ENCODE assay signal across 34 cellular contexts in the genomic region with DNA sequence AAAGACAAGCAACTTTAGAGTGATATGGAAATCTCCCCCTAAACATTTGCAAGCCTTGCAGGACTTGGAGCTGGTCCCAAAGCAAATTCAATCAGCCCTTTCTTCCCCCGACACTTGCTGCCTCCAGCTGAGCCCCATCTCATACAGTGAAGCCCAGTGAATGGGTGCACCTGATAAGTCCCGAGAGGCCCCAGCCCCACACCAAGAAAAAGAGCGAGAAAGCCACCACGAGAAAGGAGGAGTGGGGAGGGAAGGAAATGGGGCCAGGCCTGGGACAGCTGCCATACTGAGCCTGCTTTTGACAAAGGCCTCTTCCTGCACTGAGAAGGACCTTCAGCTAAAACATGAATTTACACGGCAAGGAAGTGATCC. TPM values are rescaled to one million over a fixed set of nuclear protein-coding genes. Genes with fewer than 3 reads are reported as not detected.
DNase-seq lines count a peak whose midpoint lies in the region; FAIRE-seq and TF ChIP-seq lines count a peak whose summit lies in the region.
"Had no signal": no experiment of that assay in that cellular context is flagged by ENCODE, and none has a peak within 500 bp of the region (broad histone marks: within the 10 kb centered on the region; RNA-seq: fewer than 3 reads in every experiment).

No MANE protein-coding gene starts in this region.

- H3K36me3 ChIP-seq in H1 (ENCODE audit: control insufficient read depth in 2 of 4, insufficient read depth in 4 of 4, low read length in 3 of 4), result no peaks in the 10 kb centered on the region
- no peaks in the 10 kb centered on the region for H3K36me3 ChIP-seq in smooth muscle cell (ENCODE audit: low read depth)
- H3K36me3 ChIP-seq: thoracic aorta had no signal

- no peaks in the 10 kb centered on the region for H4K20me1 ChIP-seq in H1 (replicated peaks in 1 of 2; ENCODE audit: control insufficient read depth in 1 of 2, insufficient read depth in 2 of 2, low read length in 2 of 2)
- H4K20me1 ChIP-seq in smooth muscle cell (ENCODE audit: low read depth), result no peaks in the 10 kb centered on the region

- H3K14ac ChIP-seq in H1 (ENCODE audit: insufficient read length), result no peak overlapping the region

- no peak for TF ChIP-seq POLR2A in H1 (IDR thresholded peaks at IDR 0.05; ENCODE audit: control extremely low read depth in 1 of 2, low read depth in 2 of 2, low read length in 2 of 2)

- no peak overlapping the region for H2BK15ac ChIP-seq in H1 (ENCODE audit: low read length)

- CTCF ChIA-PET in H1 (lab: Charles Lee; ENCODE audit: partially characterized antibody), result interaction anchor here (0.8 to 2.5 kb wide), 11 partner anchors 10 to 726 kb away, joined by 3 to 12 read pairs (median 4); no protein-coding TSS in a partner anchor

- no peak for TF ChIP-seq RAD21 in H1 (IDR thresholded peaks at IDR 0.05 in 1 of 2, conservative IDR thresholded peaks at IDR 0.05 in 1 of 2; ENCODE audit: low read depth in 2 of 2, low read length in 2 of 2)

- H2AK5ac ChIP-seq in H1 (ENCODE audit: low read depth, low read length), result no peak overlapping the region

- no peak for FAIRE-seq in H1 (lab: Jason Lieb, UNC)
- FAIRE-seq: colon, GM19239, H54, HepG2, small intestine, urothelium cell line had no signal

- DNase-seq in NCI-H1092 treated with DMSO at 0.1 percent for 48 hours (lab: John Stamatoyannopoulos, UW) (peak; percentile 33), NCI-H1092 (lab: John Stamatoyannopoulos, UW) (no peak), H1 (ENCODE audit: low read depth in 1 of 2, low spot score in 2 of 2) (no peak), medulla oblongata (ENCODE audit: extremely low spot score) (peak; percentile 53), smooth muscle cell (lab: John Stamatoyannopoulos, UW; ENCODE audit: unreplicated experiment) (no peak), SW480 (ENCODE audit: low spot score) (no peak), activated T-cell treated with anti-CD3 and anti-CD28 coated beads for 4 hours (no peak), T-helper 9 cell (no peak)
- DNase-seq: activated CD4-positive, alpha-beta T cell treated with anti-CD3 and anti-CD28 coated beads for 36 hours; activated CD8-positive, alpha-beta T cell treated with anti-CD3 and anti-CD28 coated beads, Interleukin-2, amount 10 ng/mL, durations not matched to agents 7 days and 5 days; effector memory CD4-positive, alpha-beta T cell; Karpas-422; naive B cell; NCI-H1417 treated with DMSO at 0.1 percent for 48 hours; NCI-H2029 treated with DMSO at 0.1 percent for 48 hours; NK-92 treated with Interleukin-12 subunit alpha and Interleukin-12 subunit beta, amount 100 ng/mL, for 24 hours; PC-9; SHP77; small intestine; stimulated activated CD4-positive, alpha-beta T cell treated with anti-CD3 and anti-CD28 coated beads, Interleukin-1b, Interleukin-23, amount 100 ng/mL, for 48 hours; stimulated activated naive CD8-positive, alpha-beta T cell treated with anti-CD3 and anti-CD28 coated beads, Interleukin-15, Interleukin-2, amounts not matched to agents 100 U/mL and 50 U/mL, for 24 hours had no signal

- H3K4me3 ChIP-seq in H1 (ENCODE audit: extremely low read depth in 1 of 4, insufficient read depth in 2 of 4, low read depth in 3 of 4, low read length in 4 of 4) (no peak overlapping the region), smooth muscle cell (no peak overlapping the region)
- H3K4me3 ChIP-seq: PC-9, thoracic aorta had no signal

- no peak overlapping the region for H4K5ac ChIP-seq in H1 (ENCODE audit: insufficient read length, low read depth, low read length)

- H3K9me3 ChIP-seq in H1 (ENCODE audit: insufficient read depth in 2 of 2, low read depth in 1 of 2, low read length in 1 of 2), result no peaks in the 10 kb centered on the region
- H3K9me3 ChIP-seq in smooth muscle cell (replicated peaks; ENCODE audit: low read depth), result no peaks in the 10 kb centered on the region
- H3K9me3 ChIP-seq: thoracic aorta had no signal

- WGBS in H1 (ENCODE audit: extremely low coverage in 1 of 2, insufficient coverage in 1 of 2, insufficient read length in 1 of 2, insufficient replicate concordance in 2 of 2, low coverage in 1 of 2, low lambda C conversion rate in 2 of 2, missing lambda C conversion rate in 1 of 2), 2 experiments, result 91% methylated on average over 5 of the region's 5 CpGs; no CpG with 5 or more reads in 1 of the 2 experiments
- WGBS in smooth muscle cell (ENCODE audit: low lambda C conversion rate), result 59% methylated on average over 5 of the region's 5 CpGs

- H3K27me3 ChIP-seq in H1 (replicated peaks in 1 of 4; ENCODE audit: control insufficient read depth in 3 of 4, extremely low read depth in 1 of 4, insufficient read depth in 3 of 4, low read length in 3 of 4), result no peaks in the 10 kb centered on the region; a peak in 1 of 7 replicates
- H3K27me3 ChIP-seq in smooth muscle cell (ENCODE audit: low read depth), result no peaks in the 10 kb centered on the region

- H3K4me1 ChIP-seq in H1 (replicated peaks in 1 of 4; ENCODE audit: control insufficient read depth in 3 of 4, insufficient read depth in 4 of 4, low read length in 3 of 4) (peaks cover 2 to 14% (median 12%) of the 10 kb centered on the region in 4 experiments; a peak in 6 of 7 replicates), smooth muscle cell (ENCODE audit: low read depth) (peaks cover 12% of the 10 kb centered on the region)

- no peak overlapping the region for H3K23ac ChIP-seq in H1 (ENCODE audit: insufficient read length)

- H3K79me1 ChIP-seq in H1 (ENCODE audit: low read depth, low read length), result no peaks in the 10 kb centered on the region

- no peak overlapping the region for H2BK20ac ChIP-seq in H1 (ENCODE audit: low read length)

- H3K79me2 ChIP-seq in H1 (ENCODE audit: control insufficient read depth in 1 of 2, insufficient read depth in 2 of 2, low read length in 2 of 2) (no peaks in the 10 kb centered on the region; a peak in 1 of 4 replicates), smooth muscle cell (ENCODE audit: low read depth) (no peaks in the 10 kb centered on the region)

- H3K18ac ChIP-seq in H1 (ENCODE audit: extremely low read depth, low read length), result no peak overlapping the region; the same call in 1 of the 2 replicates

- no peak overlapping the region for H3K56ac ChIP-seq in H1 (replicated peaks; ENCODE audit: insufficient read length, low read depth, low read length)

- H3K4me2 ChIP-seq in H1 (ENCODE audit: insufficient read depth in 1 of 2, low read depth in 2 of 2, low read length in 2 of 2), result no peak overlapping the region
- H3K4me2 ChIP-seq in smooth muscle cell, result peak overlapping the region; percentile 21
- H3K4me2 ChIP-seq: PC-9 had no signal

- H3K9ac ChIP-seq in H1 (replicated peaks in 1 of 4; ENCODE audit: extremely low read depth in 1 of 4, low read depth in 3 of 4, low read length in 3 of 4) (no peak overlapping the region), smooth muscle cell (ENCODE audit: low read depth) (no peak overlapping the region)

- H3K27ac ChIP-seq in H1 (ENCODE audit: low read depth, low read length) (no peak overlapping the region), smooth muscle cell (ENCODE audit: low read depth) (no peak overlapping the region)
- H3K27ac ChIP-seq: 22Rv1, epithelial cell of prostate, PC-9, thoracic aorta had no signal

- no peak overlapping the region for H4K8ac ChIP-seq in H1 (ENCODE audit: extremely low read depth, insufficient read depth, low read length)

- no peak overlapping the region for H2BK5ac ChIP-seq in H1 (ENCODE audit: low read depth, low read length)

- no peaks in the 10 kb centered on the region for H3K23me2 ChIP-seq in H1 (ENCODE audit: low read depth, low read length)

- H2BK12ac ChIP-seq in H1 (ENCODE audit: low read depth, low read length), result 0 out of 2 replicates have a peak overlapping the region, but pooled peaks have one; percentile 10

- H2BK120ac ChIP-seq in H1 (replicated peaks; ENCODE audit: low read depth, low read length), result no peak overlapping the region

- TF ChIP-seq EP300 in H1 (IDR thresholded peaks at IDR 0.05; ENCODE audit: borderline replicate concordance in 1 of 2, low read depth in 2 of 2, low read length in 2 of 2), result no peak

- H4K91ac ChIP-seq in H1 (replicated peaks; ENCODE audit: insufficient read length, low read length), result no peak overlapping the region

- H3F3A ChIP-seq in smooth muscle cell (ENCODE audit: low read depth), result peaks cover 10% of the 10 kb centered on the region

- TF ChIP-seq CTCF in H1 (IDR thresholded peaks at IDR 0.05; ENCODE audit: control extremely low read depth in 1 of 3, insufficient read depth in 1 of 3, low read depth in 1 of 3, low read length in 3 of 3), result no peak
- TF ChIP-seq CTCF in smooth muscle cell (IDR thresholded peaks at IDR 0.05; ENCODE audit: borderline replicate concordance, insufficient read depth, poor library complexity, severe bottlenecking), result no peak

- H2AFZ ChIP-seq in H1 (ENCODE audit: low read length) (no peak overlapping the region), smooth muscle cell (ENCODE audit: low read depth) (no peak overlapping the region)
- H2AFZ ChIP-seq: PC-9 had no signal

- no peak overlapping the region for H3K4ac ChIP-seq in H1 (replicated peaks; ENCODE audit: insufficient read length, low read depth, low read length)

- POLR2A ChIA-PET in H1 (lab: Charles Lee; ENCODE audit: partially characterized antibody), result interaction anchor here (0.8 kb wide), 1 partner anchor 12 kb away, joined by 3 read pairs; no protein-coding TSS in a partner anchor

TF ChIP-seq in H1, 55 proteins besides CTCF, POLR2A, EP300 and RAD21 (continues in another document):
- no peak for TF ChIP-seq FOSL1 (IDR thresholded peaks at IDR 0.05; ENCODE audit: insufficient read depth, low read depth, low read length)
- TF ChIP-seq SIX5 (IDR thresholded peaks at IDR 0.05; ENCODE audit: low read depth, low read length), result no peak
- no peak for TF ChIP-seq CREB1 (IDR thresholded peaks at IDR 0.05)
- no peak for TF ChIP-seq TCF12 (IDR thresholded peaks at IDR 0.05; ENCODE audit: low read depth, low read length)
- TF ChIP-seq POU5F1 (IDR thresholded peaks at IDR 0.05; ENCODE audit: low read depth, low read length), result no peak
- TF ChIP-seq CHD1 (IDR thresholded peaks at IDR 0.05; ENCODE audit: low read depth, low read length), result no peak
- TF ChIP-seq KDM4A (IDR thresholded peaks at IDR 0.05; ENCODE audit: low read depth, low read length, severe bottlenecking), result no peak
- no peak for TF ChIP-seq JUN (IDR thresholded peaks at IDR 0.05; ENCODE audit: low read depth, low read length)
- no peak for TF ChIP-seq RFX5 (IDR thresholded peaks at IDR 0.05; ENCODE audit: borderline replicate concordance, low read depth, low read length)

RNA-seq across cellular contexts. Expression of a gene that starts 35.1 kb away (rescaled TPM):
- total RNA-seq in H1 (2021; fragmentation: NEBNext Ultra II Directional; extraction: Animal tissue kit (Norgen Biotek cat#: 25700)), result not detected in 2 replicates
- not detected in 2 replicates for polyA plus RNA-seq in H1 (2011; rRNA removed)
- polyA plus RNA-seq in H1 (2011; cell fraction: cytosol; rRNA removed), result not detected
- polyA plus RNA-seq in H1 (2011; cell fraction: nucleus; rRNA removed), result not detected
- polyA plus RNA-seq in H1 (2012, experiment 1 of 2), result not detected in 4 replicates
- not detected for polyA plus RNA-seq in H1 (2012, experiment 2 of 2)
- not detected for polyA plus RNA-seq in H1 (2013, experiment 1 of 2)
- not detected for polyA plus RNA-seq in H1 (2013, experiment 2 of 2)
- not detected in 2 replicates for polyA minus RNA-seq in H1 (2011; rRNA and poly(A)+ RNA removed)
- not detected for polyA minus RNA-seq in H1 (2011; cell fraction: cytosol; rRNA and poly(A)+ RNA removed)
- not detected for polyA minus RNA-seq in H1 (2011; cell fraction: nucleus; rRNA and poly(A)+ RNA removed)
- total RNA-seq in smooth muscle cell, result 0.76 TPM in 1 of 2 replicates, not detected in the other
- polyA plus RNA-seq in smooth muscle cell, result not detected in 2 replicates
- total RNA-seq: activated CD4-positive, alpha-beta T cell treated with anti-CD3 and anti-CD28 coated beads for 36 hours; activated CD8-positive, alpha-beta T cell treated with anti-CD3 and anti-CD28 coated beads, Interleukin-2, amount 10 ng/mL, durations not matched to agents 7 days and 5 days; activated naive CD4-positive, alpha-beta T cell treated with anti-CD3 and anti-CD28 coated beads, Interleukin-2, amount 50 U/mL, for 72 hours; glomerular endothelial cell; HepG2; mesenteric fat pad; PC-9; T-helper 2 cell treated with Interferon-gamma antibody and Interleukin-4, amounts not matched to agents 100 ng/mL and 5 ng/mL, for 36 hours; thoracic aorta had no signal
- polyA plus RNA-seq: CD14-positive monocyte, HepG2, small intestine had no signal

Comparison
In these comparisons a context has a peak if more than half of its experiments do, and no peak if none do; other contexts are left out.
1. DNase-seq: peak in NCI-H1092 treated with DMSO at 0.1 percent for 48 hours (single experiment) and medulla oblongata (single experiment); none in NCI-H1092 (single experiment), H1 (0 of 2), smooth muscle cell (single experiment), SW480 (single experiment), activated T-cell treated with anti-CD3 and anti-CD28 coated beads for 4 hours (single experiment) and T-helper 9 cell (single experiment).